Comparison of ENCODE assay signal across 8 cellular contexts in genomic region chr11:69295995-69296889, GRCh38. TPM values are rescaled to one million over a fixed set of nuclear protein-coding genes. Genes with fewer than 3 reads are reported as not detected.
A peak's percentile ranks its signal among the peaks of the same experiment; 100 is the strongest.
DNase-seq lines count a peak whose midpoint lies in the region; ATAC-seq and TF ChIP-seq lines count a peak whose summit lies in the region.

No MANE protein-coding gene starts in this region.

- in situ Hi-C loops in GM13977 (cut with MboI; ENCODE audit: low pct_unique_long_range_greater_than_20kb, low sequenced_read_pairs, unreplicated experiment): no loop called here

- no peaks in the 10 kb centered on the region for H3K36me3 ChIP-seq in naive thymus-derived CD4-positive, alpha-beta T cell (ENCODE audit: control insufficient read depth in 2 of 3, insufficient read depth in 3 of 3, low read length in 3 of 3)

- no peaks in the 10 kb centered on the region for H3K27me3 ChIP-seq in CD4-positive, alpha-beta T cell (ENCODE audit: control insufficient read depth, insufficient read depth, low read length)
- H3K27me3 ChIP-seq in naive thymus-derived CD4-positive, alpha-beta T cell (ENCODE audit: control insufficient read depth in 2 of 2, insufficient read depth in 2 of 2, low read length in 2 of 2): no peaks in the 10 kb centered on the region

- no peaks in the 10 kb centered on the region for H3K9me3 Mint-ChIP-seq in CD4-positive, alpha-beta T cell
- H3K9me3 Mint-ChIP-seq in central memory CD8-positive, alpha-beta T cell: no peaks in the 10 kb centered on the region
- H3K9me3 Mint-ChIP-seq in naive thymus-derived CD4-positive, alpha-beta T cell: peaks cover 0 to 2% (median 0%) of the 10 kb centered on the region in 11 donors

- no peak overlapping the region for H3K27ac ChIP-seq in CD4-positive, alpha-beta T cell (ENCODE audit: low read depth, low read length)
- H3K27ac ChIP-seq in naive thymus-derived CD4-positive, alpha-beta T cell (ENCODE audit: low read depth, low read length): no peak overlapping the region

- intact Hi-C loops in CD4-positive, alpha-beta T cell (cut with DNase I, micrococcal nuclease): loop anchor here in 1 of 2 experiments (2.0 to 10.0 kb wide), 2 partner anchors 147 to 191 kb away; no protein-coding TSS in a partner anchor
- intact Hi-C loops in naive thymus-derived CD4-positive, alpha-beta T cell (cut with micrococcal nuclease): loop anchor here (5.0 to 10.0 kb wide), 5 partner anchors 41 to 459 kb away; no protein-coding TSS in a partner anchor

- H3K36me3 Mint-ChIP-seq in CD4-positive, alpha-beta T cell (ENCODE audit: low read depth): no peaks in the 10 kb centered on the region
- peaks cover 8% of the 10 kb centered on the region for H3K36me3 Mint-ChIP-seq in central memory CD8-positive, alpha-beta T cell (ENCODE audit: insufficient read depth)
- H3K36me3 Mint-ChIP-seq in naive thymus-derived CD4-positive, alpha-beta T cell: peaks cover 0 to 1% (median 0%) of the 10 kb centered on the region in 5 donors

- no peak for TF ChIP-seq POLR2A in NB4 (IDR thresholded peaks at IDR 0.05; ENCODE audit: extremely low read depth, insufficient read length)

- peaks cover 36 to 37% of the 10 kb centered on the region in 2 donors for H3K4me1 ChIP-seq in naive thymus-derived CD4-positive, alpha-beta T cell (ENCODE audit: control insufficient read depth in 2 of 2, insufficient read depth in 2 of 2, low read length in 2 of 2)

- CTCF ChIA-PET in CD4-positive, alpha-beta T cell (lab: Charles Lee): interaction anchor here (2.1 kb wide), 1 partner anchor 374 kb away, joined by 8 read pairs; no protein-coding TSS in a partner anchor
- CTCF ChIA-PET in naive thymus-derived CD4-positive, alpha-beta T cell (lab: Charles Lee): interaction anchor here (0.6 to 5.9 kb wide), 3 partner anchors 196 to 387 kb away, joined by 3 to 32 read pairs (median 4); no protein-coding TSS in a partner anchor

- no peak for DNase-seq in CD4-positive, alpha-beta T cell
- peak; percentile 97 for DNase-seq in NB4 (ENCODE audit: low read depth)
- no peak for DNase-seq in central memory CD8-positive, alpha-beta T cell (ENCODE audit: low spot score in 2 of 2)
- DNase-seq in naive thymus-derived CD4-positive, alpha-beta T cell: no peak
- DNase-seq in effector CD8-positive, alpha-beta T cell (lab: John Stamatoyannopoulos, UW): no peak
- no peak for DNase-seq in NCI-H1105 (lab: John Stamatoyannopoulos, UW)
- no peak for DNase-seq in GM13977 (ENCODE audit: low spot score)
- no peak for DNase-seq in NCI-H2029 treated with DMSO at 0.1 percent for 48 hours (lab: John Stamatoyannopoulos, UW)

- H3K4me3 ChIP-seq in NB4 (ENCODE audit: low read depth, low read length): peak overlapping the region; percentile 22
- peak overlapping the region; percentile 39 for H3K4me3 ChIP-seq in naive thymus-derived CD4-positive, alpha-beta T cell (ENCODE audit: low read length)

- ATAC-seq in CD4-positive, alpha-beta T cell (ENCODE audit: poor library complexity): no peak
- ATAC-seq in central memory CD8-positive, alpha-beta T cell (replicated peaks; ENCODE audit: extremely low read depth, poor library complexity, severe bottlenecking): no peak
- no peak for ATAC-seq in naive thymus-derived CD4-positive, alpha-beta T cell

- H3K4me3 Mint-ChIP-seq in CD4-positive, alpha-beta T cell: no peak overlapping the region
- peak overlapping the region; percentile 68 for H3K4me3 Mint-ChIP-seq in central memory CD8-positive, alpha-beta T cell
- peak overlapping the region in 9 of 10 donors; percentile 35 to 90 (median 87) for H3K4me3 Mint-ChIP-seq in naive thymus-derived CD4-positive, alpha-beta T cell

- peak overlapping the region; percentile 60 for H3K27ac Mint-ChIP-seq in CD4-positive, alpha-beta T cell
- H3K27ac Mint-ChIP-seq in central memory CD8-positive, alpha-beta T cell (ENCODE audit: low read depth): peak overlapping the region; percentile 87
- H3K27ac Mint-ChIP-seq in naive thymus-derived CD4-positive, alpha-beta T cell: peak overlapping the region in 8 of 9 donors; percentile 4 to 93 (median 81)

- POLR2A ChIA-PET in CD4-positive, alpha-beta T cell (lab: Charles Lee): interaction anchor here (0.7 to 2.8 kb wide), 7 partner anchors 10 to 346 kb away, joined by 3 to 21 read pairs (median 5); partner anchors contain the start of gene CCND1
- POLR2A ChIA-PET in naive thymus-derived CD4-positive, alpha-beta T cell (lab: Charles Lee): interaction anchor here (0.7 to 2.3 kb wide), 4 partner anchors 10 to 247 kb away, joined by 3 to 7 read pairs (median 4); no protein-coding TSS in a partner anchor

- TF ChIP-seq CTCF in CD4-positive, alpha-beta T cell (IDR thresholded peaks at IDR 0.05): no peak
- TF ChIP-seq CTCF in NB4 (IDR thresholded peaks at IDR 0.05; ENCODE audit: low read depth, low read length) (no peak), GM13977 (IDR thresholded peaks at IDR 0.05; ENCODE audit: extremely low read depth, insufficient read depth, missing control alignments) (no peak)

- H3K4me1 Mint-ChIP-seq in CD4-positive, alpha-beta T cell (ENCODE audit: low read depth): peaks cover 66% of the 10 kb centered on the region
- H3K4me1 Mint-ChIP-seq in central memory CD8-positive, alpha-beta T cell: peaks cover 37% of the 10 kb centered on the region
- peaks cover 33 to 64% (median 56%) of the 10 kb centered on the region in 7 donors for H3K4me1 Mint-ChIP-seq in naive thymus-derived CD4-positive, alpha-beta T cell

- H3K9me3 ChIP-seq in CD4-positive, alpha-beta T cell (ENCODE audit: control insufficient read depth, low read length): no peaks in the 10 kb centered on the region
- H3K9me3 ChIP-seq in naive thymus-derived CD4-positive, alpha-beta T cell (ENCODE audit: control insufficient read depth in 2 of 3, low read length in 3 of 3): no peaks in the 10 kb centered on the region

- no peaks in the 10 kb centered on the region for H3K27me3 Mint-ChIP-seq in CD4-positive, alpha-beta T cell
- no peaks in the 10 kb centered on the region for H3K27me3 Mint-ChIP-seq in central memory CD8-positive, alpha-beta T cell
- H3K27me3 Mint-ChIP-seq in naive thymus-derived CD4-positive, alpha-beta T cell: no peaks in the 10 kb centered on the region

RNA-seq across cellular contexts. Expression of gene MYEOV, which starts 2.3 kb away (rescaled TPM):
- total RNA-seq in CD4-positive, alpha-beta T cell: not detected
- under 1 TPM in 2 of 5 experiments, not detected in 3; 0.20 to 0.32 TPM for total RNA-seq in naive thymus-derived CD4-positive, alpha-beta T cell
- not detected for polyA plus RNA-seq in naive thymus-derived CD4-positive, alpha-beta T cell
